10 cellular contexts compared by ENCODE assay signal in genomic region chr3:48299746-48300361, GRCh38. TPM values are rescaled to one million over a fixed set of nuclear protein-coding genes. Genes with fewer than 3 reads are reported as not detected.
DNase-seq lines count a peak whose midpoint lies in the region; TF ChIP-seq lines count a peak whose summit lies in the region.
"Had no signal": no experiment of that assay in that cellular context is flagged by ENCODE, and none has a peak within 500 bp of the region (broad histone marks: within the 10 kb centered on the region; RNA-seq: fewer than 3 reads in every experiment).

No MANE protein-coding gene starts in this region.

- peak overlapping the region; percentile 84; the same call in 1 of the 2 replicates for H3K4me3 ChIP-seq in WI38 (ENCODE audit: low read depth, low read length)
- peak overlapping the region; percentile 98 for H3K4me3 ChIP-seq in iPS-15b (ENCODE audit: low read depth, low read length)
- H3K4me3 ChIP-seq in suprapubic skin, result peak overlapping the region; percentile 72

- TF ChIP-seq CTCF in WI38 (IDR thresholded peaks at IDR 0.05; ENCODE audit: low read depth, low read length) (no peak), suprapubic skin (IDR thresholded peaks at IDR 0.05) (no peak)

- DNase-seq in activated naive CD4-positive, alpha-beta T cell treated with anti-CD3 and anti-CD28 coated beads for 36 hours, result no peak
- DNase-seq in activated naive CD4-positive, alpha-beta T cell treated with Interleukin-2 at 50 U/mL for 16 hours, result no peak
- DNase-seq in suprapubic skin (ENCODE audit: low spot score in 2 of 2) (no peak), middle frontal gyrus (ENCODE audit: extremely low spot score, low spot score) (no peak), H4 (ENCODE audit: low spot score) (no peak)
- no peak for DNase-seq in activated CD4-positive, alpha-beta T cell treated with anti-CD3 and anti-CD28 coated beads for 48 hours
- DNase-seq: activated CD4-positive, CD25-positive, alpha-beta regulatory T cell treated with anti-CD3 and anti-CD28 coated beads, Interleukin-2, amount 50 U/mL, for 72 hours; NCI-H146 had no signal

- no peaks in the 10 kb centered on the region for H3K27me3 Mint-ChIP-seq in activated naive CD4-positive, alpha-beta T cell treated with anti-CD3 and anti-CD28 coated beads for 36 hours (ENCODE audit: low read depth)

- H3K9me3 ChIP-seq in iPS-15b (ENCODE audit: control insufficient read depth, insufficient read depth, low read length) (no peaks in the 10 kb centered on the region), suprapubic skin (no peaks in the 10 kb centered on the region)

- CTCF ChIA-PET in activated naive CD4-positive, alpha-beta T cell treated with anti-CD3 and anti-CD28 coated beads for 36 hours (lab: Charles Lee), result interaction anchor here (0.5 to 1.6 kb wide), 8 partner anchors 12 to 1782 kb away, joined by 3 to 7 read pairs (median 4); partner anchors contain the start of gene ZNF589

- WGBS in suprapubic skin, result 83% methylated on average over 5 of the region's 5 CpGs

- H3K4me1 ChIP-seq in iPS-15b (ENCODE audit: control insufficient read depth, insufficient read depth, low read length), result peaks cover 3% of the 10 kb centered on the region
- H3K4me1 ChIP-seq in suprapubic skin, result peaks cover 26% of the 10 kb centered on the region

- no peaks in the 10 kb centered on the region for H3K27me3 ChIP-seq in iPS-15b (ENCODE audit: control insufficient read depth, insufficient read depth, low read length)
- H3K27me3 ChIP-seq in suprapubic skin, result no peaks in the 10 kb centered on the region

- peak overlapping the region; percentile 96 for H3K27ac Mint-ChIP-seq in activated naive CD4-positive, alpha-beta T cell treated with anti-CD3 and anti-CD28 coated beads for 36 hours

- no peak for TF ChIP-seq POLR2A in suprapubic skin (IDR thresholded peaks at IDR 0.05)

- TF ChIP-seq EP300 in suprapubic skin (IDR thresholded peaks at IDR 0.05), result no peak

- intact Hi-C loops in activated naive CD4-positive, alpha-beta T cell treated with anti-CD3 and anti-CD28 coated beads for 36 hours (cut with micrococcal nuclease), result loop anchor here (1.0 to 2.0 kb wide), 3 partner anchors 140 to 257 kb away; partner anchors contain the start of genes CCDC51, PFKFB4 and TMA7

- H3K4me3 Mint-ChIP-seq in activated naive CD4-positive, alpha-beta T cell treated with anti-CD3 and anti-CD28 coated beads for 36 hours, result peak overlapping the region; percentile 94

- H3K27ac ChIP-seq in suprapubic skin, result no peak overlapping the region

- H3K4me1 Mint-ChIP-seq in activated naive CD4-positive, alpha-beta T cell treated with anti-CD3 and anti-CD28 coated beads for 36 hours (ENCODE audit: low read depth), result peaks cover 28% of the 10 kb centered on the region

- H3K9ac ChIP-seq in iPS-15b (ENCODE audit: low read depth, low read length), result no peak overlapping the region

- H3K9me3 Mint-ChIP-seq in activated naive CD4-positive, alpha-beta T cell treated with anti-CD3 and anti-CD28 coated beads for 36 hours, result peaks cover 4% of the 10 kb centered on the region

- H3K36me3 Mint-ChIP-seq in activated naive CD4-positive, alpha-beta T cell treated with anti-CD3 and anti-CD28 coated beads for 36 hours (ENCODE audit: low read depth), result peaks cover 25% of the 10 kb centered on the region

- no peaks in the 10 kb centered on the region for H3K36me3 ChIP-seq in iPS-15b (ENCODE audit: control insufficient read depth, insufficient read depth, low read length)
- peaks cover 34% of the 10 kb centered on the region for H3K36me3 ChIP-seq in suprapubic skin

RNA-seq across cellular contexts. Expression of gene NME6, which starts 1.3 kb away (rescaled TPM):
- total RNA-seq in activated naive CD4-positive, alpha-beta T cell treated with anti-CD3 and anti-CD28 coated beads for 36 hours, result 10 to 100 TPM; 17.7 to 24.4 TPM
- total RNA-seq in suprapubic skin, result 10 to 100 TPM; 16.9 to 27.6 (median 20.6) TPM
- 16.6 and 20.0 TPM in 2 replicates for total RNA-seq in H4 (2014; rRNA removed; shearing (Covaris generic))

RNA-seq across cellular contexts. Expression of gene SPINK8, which starts 33.6 kb away (rescaled TPM):
- total RNA-seq in activated naive CD4-positive, alpha-beta T cell treated with anti-CD3 and anti-CD28 coated beads for 36 hours, result not detected
- not detected for total RNA-seq in suprapubic skin
- not detected in 2 replicates for total RNA-seq in H4 (2014; rRNA removed; shearing (Covaris generic))

RNA-seq across cellular contexts. Expression of gene ZNF589, which starts 59.0 kb away (rescaled TPM):
- total RNA-seq in activated naive CD4-positive, alpha-beta T cell treated with anti-CD3 and anti-CD28 coated beads for 36 hours, result 10 to 100 TPM; 15.8 to 16.3 TPM
- total RNA-seq in suprapubic skin, result 10 to 100 TPM in 3 of 4 donors, 1 to 10 TPM in 1; 8.7 to 25.2 (median 14.6) TPM
- 1.3 and 1.5 TPM in 2 replicates for total RNA-seq in H4 (2014; rRNA removed; shearing (Covaris generic))
